Comparison of ENCODE assay signal across 8 cellular contexts in the genomic region with DNA sequence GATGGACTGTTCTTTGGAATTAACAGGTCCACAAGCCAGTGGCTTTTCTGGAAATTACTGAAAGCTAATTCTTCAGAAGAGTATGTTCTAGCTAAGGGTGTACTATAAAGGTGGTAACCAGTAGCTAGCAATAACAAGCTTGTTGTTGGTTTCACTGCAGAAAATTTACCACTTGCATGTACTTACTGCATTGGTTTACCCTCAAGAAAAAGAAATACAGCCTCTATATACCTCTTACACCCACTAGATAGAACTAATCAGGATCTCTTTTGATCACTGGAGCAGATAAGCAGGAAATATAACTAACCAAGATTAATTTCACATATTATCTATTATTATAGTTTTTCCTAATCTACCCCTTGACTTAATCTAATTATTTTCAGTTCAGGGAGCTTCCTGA.
"Had no signal": no experiment of that assay in that cellular context is flagged by ENCODE, and none has a peak within 500 bp of the region (broad histone marks: within the 10 kb centered on the region; RNA-seq: fewer than 3 reads in every experiment).

No MANE protein-coding gene starts in this region.

- H3K4me3 Mint-ChIP-seq: IgD-negative memory B cell had no signal

- H3K27ac ChIP-seq: HL-60 had no signal

- ATAC-seq: HepG2, K562 had no signal

- H3K9me3 Mint-ChIP-seq: IgD-negative memory B cell had no signal

- FAIRE-seq: HepG2, HTR-8/SVneo, K562 had no signal

- H3K4me3 ChIP-seq: K562 had no signal

- DNase-seq: IMR-90, KBM-7, KG1 had no signal

- H3K27ac Mint-ChIP-seq: IgD-negative memory B cell had no signal
